Comparison of ENCODE assay signal across 31 cellular contexts in the genomic region with DNA sequence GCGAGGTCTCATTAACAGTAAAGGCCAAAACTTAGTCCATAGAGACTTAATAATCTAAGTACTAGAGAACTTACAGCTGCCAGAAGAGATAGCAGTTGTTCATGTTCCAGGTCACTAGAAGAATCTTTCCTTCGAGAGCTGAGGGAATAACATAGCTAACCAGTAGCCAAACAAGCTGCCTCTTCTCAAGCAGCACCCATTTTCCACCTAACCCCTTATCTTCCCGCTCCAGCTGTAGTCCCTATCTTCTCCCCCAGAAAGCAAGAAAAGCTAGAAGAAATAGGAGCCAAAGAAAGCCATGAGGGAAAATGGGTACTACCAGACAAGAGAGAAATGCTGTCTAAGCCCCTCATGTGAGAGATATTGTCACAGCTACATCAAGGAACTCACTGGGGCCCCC. TPM values are rescaled to one million over a fixed set of nuclear protein-coding genes. Genes with fewer than 3 reads are reported as not detected.
"Had no signal": no experiment of that assay in that cellular context is flagged by ENCODE, and none has a peak within 500 bp of the region (broad histone marks: within the 10 kb centered on the region; RNA-seq: fewer than 3 reads in every experiment).

No MANE protein-coding gene starts in this region.

- H3K4me3 ChIP-seq: adrenal gland, body of pancreas, esophagus muscularis mucosa, gastrocnemius medialis, heart left ventricle had no signal

- H3K4me1 Mint-ChIP-seq: activated CD4-positive, alpha-beta T cell treated with anti-CD3 and anti-CD28 coated beads, Interleukin-2, amount 10 ng/mL, durations not matched to agents 7 days and 5 days; activated naive CD4-positive, alpha-beta T cell treated with anti-CD3 and anti-CD28 coated beads, Interleukin-2, amount 50 U/mL, for 24 hours; activated naive CD8-positive, alpha-beta T cell treated with anti-CD3 and anti-CD28 coated beads for 36 hours; activated naive CD8-positive, alpha-beta T cell treated with anti-CD3 and anti-CD28 coated beads, Interleukin-2, amount 50 U/mL, for 24 hours; activated T-helper 17 cell treated with anti-CD3 and anti-CD28 coated beads, Interleukin-2, amount 50 U/mL, for 72 hours had no signal

- ATAC-seq: activated CD8-positive, alpha-beta T cell treated with anti-CD3 and anti-CD28 coated beads for 36 hours; activated naive CD8-positive, alpha-beta T cell treated with anti-CD3 and anti-CD28 coated beads, Interleukin-2, amount 50 U/mL, for 24 hours; activated T-cell treated with anti-CD3 and anti-CD28 coated beads, Interleukin-2, amount 50 U/mL, for 4 hours; activated T-helper 17 cell treated with anti-CD3 and anti-CD28 coated beads, Interleukin-2, amount 50 U/mL, for 72 hours; body of pancreas; effector memory CD8-positive, alpha-beta T cell; foreskin keratinocyte; gastrocnemius medialis; heart left ventricle; WTC11 had no signal

- H3K27ac ChIP-seq: adrenal gland, body of pancreas, esophagus muscularis mucosa, foreskin keratinocyte, gastrocnemius medialis, heart left ventricle, VCaP had no signal

- H3K27me3 Mint-ChIP-seq: activated CD4-positive, alpha-beta T cell treated with anti-CD3 and anti-CD28 coated beads, Interleukin-2, amount 10 ng/mL, durations not matched to agents 7 days and 5 days had no signal

- H3K4me1 ChIP-seq: adrenal gland, body of pancreas, esophagus muscularis mucosa, foreskin keratinocyte, gastrocnemius medialis, heart left ventricle had no signal

- H3K4me3 Mint-ChIP-seq: activated CD4-positive, alpha-beta T cell treated with anti-CD3 and anti-CD28 coated beads, Interleukin-2, amount 10 ng/mL, durations not matched to agents 7 days and 5 days; activated CD8-positive, alpha-beta T cell treated with anti-CD3 and anti-CD28 coated beads for 36 hours; activated naive CD4-positive, alpha-beta T cell treated with anti-CD3 and anti-CD28 coated beads for 36 hours; activated naive CD4-positive, alpha-beta T cell treated with anti-CD3 and anti-CD28 coated beads, Interleukin-2, amount 50 U/mL, for 24 hours; activated naive CD8-positive, alpha-beta T cell treated with anti-CD3 and anti-CD28 coated beads for 36 hours; activated naive CD8-positive, alpha-beta T cell treated with anti-CD3 and anti-CD28 coated beads, Interleukin-2, amount 50 U/mL, for 24 hours; activated T-cell treated with anti-CD3 and anti-CD28 coated beads, Interleukin-2, amount 50 U/mL, for 4 hours; activated T-helper 17 cell treated with anti-CD3 and anti-CD28 coated beads, Interleukin-2, amount 50 U/mL, for 72 hours; effector memory CD8-positive, alpha-beta T cell; WTC11 had no signal

- DNase-seq: activated CD4-positive, alpha-beta T cell treated with anti-CD3 and anti-CD28 coated beads for 1 hour; activated CD4-positive, alpha-beta T cell treated with anti-CD3 and anti-CD28 coated beads for 4 hours; activated CD4-positive, alpha-beta T cell treated with anti-CD3 and anti-CD28 coated beads, Interleukin-2, amount 10 ng/mL, durations not matched to agents 7 days and 5 days; activated CD4-positive, alpha-beta T cell treated with anti-CD3 and anti-CD28 coated beads, Interleukin-2, amount 50 U/mL, for 48 hours; activated CD8-positive, alpha-beta memory T cell treated with anti-CD3 and anti-CD28 coated beads for 24 hours; activated CD8-positive, alpha-beta T cell treated with anti-CD3 and anti-CD28 coated beads for 36 hours; activated effector memory CD4-positive, alpha-beta T cell treated with Interleukin-2 at 50 U/mL for 16 hours; activated naive CD4-positive, alpha-beta T cell treated with anti-CD3 and anti-CD28 coated beads for 36 hours; activated naive CD8-positive, alpha-beta T cell treated with anti-CD3 and anti-CD28 coated beads for 36 hours; activated naive CD8-positive, alpha-beta T cell treated with anti-CD3 and anti-CD28 coated beads, Interleukin-2, amount 50 U/mL, for 24 hours; activated T-cell treated with anti-CD3 and anti-CD28 coated beads, Interleukin-2, amount 50 U/mL, for 4 hours; adrenal gland; amygdala; aorta; body of pancreas; caudate nucleus; cortex of kidney; dermis blood vessel endothelial cell; effector CD4-positive, alpha-beta T cell; effector memory CD8-positive, alpha-beta T cell; foreskin keratinocyte; gastrocnemius medialis; glutamatergic neuron; heart left ventricle; T-helper 2 cell had no signal

- H3K36me3 Mint-ChIP-seq: activated naive CD4-positive, alpha-beta T cell treated with anti-CD3 and anti-CD28 coated beads, Interleukin-2, amount 50 U/mL, for 24 hours had no signal

- H3K27ac Mint-ChIP-seq: activated CD4-positive, alpha-beta T cell treated with anti-CD3 and anti-CD28 coated beads, Interleukin-2, amount 10 ng/mL, durations not matched to agents 7 days and 5 days; activated CD8-positive, alpha-beta T cell treated with anti-CD3 and anti-CD28 coated beads for 36 hours; activated naive CD4-positive, alpha-beta T cell treated with anti-CD3 and anti-CD28 coated beads for 36 hours; activated naive CD4-positive, alpha-beta T cell treated with anti-CD3 and anti-CD28 coated beads, Interleukin-2, amount 50 U/mL, for 24 hours; activated naive CD8-positive, alpha-beta T cell treated with anti-CD3 and anti-CD28 coated beads for 36 hours; activated naive CD8-positive, alpha-beta T cell treated with anti-CD3 and anti-CD28 coated beads, Interleukin-2, amount 50 U/mL, for 24 hours; activated T-helper 17 cell treated with anti-CD3 and anti-CD28 coated beads, Interleukin-2, amount 50 U/mL, for 72 hours; effector memory CD8-positive, alpha-beta T cell; WTC11 had no signal

- H3K36me3 ChIP-seq: adrenal gland, esophagus muscularis mucosa, gastrocnemius medialis, heart left ventricle had no signal

- H3K27me3 ChIP-seq: adrenal gland, body of pancreas, esophagus muscularis mucosa, foreskin keratinocyte, gastrocnemius medialis, heart left ventricle had no signal

RNA-seq across cellular contexts. Expression of a gene that starts 24.0 kb away (rescaled TPM):
- total RNA-seq: activated CD4-positive, alpha-beta T cell treated with anti-CD3 and anti-CD28 coated beads, Interleukin-2, amount 10 ng/mL, durations not matched to agents 7 days and 5 days; activated CD8-positive, alpha-beta T cell treated with anti-CD3 and anti-CD28 coated beads for 36 hours; activated naive CD4-positive, alpha-beta T cell treated with anti-CD3 and anti-CD28 coated beads for 36 hours; activated naive CD8-positive, alpha-beta T cell treated with anti-CD3 and anti-CD28 coated beads for 36 hours; activated T-cell treated with anti-CD3 and anti-CD28 coated beads, Interleukin-2, amount 50 U/mL, for 4 hours; activated T-helper 17 cell treated with anti-CD3 and anti-CD28 coated beads, Interleukin-2, amount 50 U/mL, for 72 hours; foreskin keratinocyte; T-helper 1 cell treated with Interleukin-12 subunit alpha and Interleukin-12 subunit beta and Interleukin-4 antibody, amounts not matched to agents 30 ng/mL and 1 ng/mL, for 36 hours had no signal
- polyA plus RNA-seq: foreskin keratinocyte had no signal
